ENCODE assay signal across 8 cellular contexts in the genomic region with DNA sequence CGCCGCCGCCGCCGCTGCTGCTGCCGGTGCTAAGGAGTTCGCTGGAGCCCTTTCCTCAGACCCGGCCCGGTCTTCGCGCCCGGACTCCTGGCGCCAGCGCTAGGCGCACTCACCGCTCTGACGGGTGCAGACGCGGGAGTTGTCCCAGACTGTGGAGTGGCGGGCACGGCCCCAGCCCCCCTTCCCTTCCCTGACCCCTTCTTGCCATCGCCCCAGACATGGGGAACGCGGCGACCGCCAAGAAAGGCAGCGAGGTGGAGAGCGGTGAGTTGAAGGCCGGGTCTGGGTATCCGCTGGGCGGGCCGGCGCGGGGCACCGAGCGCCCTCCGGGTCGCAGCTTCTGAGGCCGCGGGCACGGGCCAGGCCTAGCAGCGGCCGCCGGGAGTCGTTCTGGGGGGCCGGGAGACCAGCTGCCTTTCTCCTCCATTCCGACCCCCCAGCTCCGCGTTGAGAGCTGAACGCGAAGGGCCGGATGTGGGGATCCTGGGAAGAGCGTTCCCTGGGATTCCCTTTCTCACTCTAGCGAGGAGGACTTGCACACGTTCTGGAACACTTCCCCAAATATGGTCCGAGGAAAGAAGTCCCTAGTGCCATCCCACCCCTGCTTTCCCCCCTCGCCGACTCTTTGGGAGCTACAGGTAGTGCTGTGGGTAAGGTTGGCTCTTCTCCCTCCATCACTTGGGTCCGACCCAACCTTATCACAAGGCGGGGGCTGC.
DNase-seq lines count a peak whose midpoint lies in the region; ATAC-seq and TF ChIP-seq lines count a peak whose summit lies in the region.

No MANE protein-coding gene starts in this region.

- H2BK12ac ChIP-seq in H9 (ENCODE audit: insufficient read length, low read depth, low read length) (no peak overlapping the region), trophoblast cell (ENCODE audit: low read length) (no peak overlapping the region)

- peak overlapping the region; percentile 94 for H3K4me3 ChIP-seq in trophoblast cell (ENCODE audit: low read depth, low read length)

- no peaks in the 10 kb centered on the region for H3K27me3 Mint-ChIP-seq in H9 (ENCODE audit: low read depth)
- H3K27me3 Mint-ChIP-seq in activated naive CD4-positive, alpha-beta T cell treated with anti-CD3 and anti-CD28 coated beads, Interleukin-2, amount 50 U/mL, for 24 hours: no peaks in the 10 kb centered on the region

- H3K36me3 ChIP-seq in trophoblast cell (ENCODE audit: control insufficient read depth in 1 of 2, insufficient read depth in 2 of 2, low read length in 2 of 2): no peaks in the 10 kb centered on the region

- H3K18ac ChIP-seq in H9 (ENCODE audit: insufficient read length, low read depth, low read length) (peak overlapping the region; percentile 52), trophoblast cell (ENCODE audit: low read length) (peak overlapping the region; percentile 98)

- WGBS in H9 (ENCODE audit: extremely low coverage, insufficient read length, low lambda C conversion rate): no CpG with 5 or more reads among the region's 60 CpGs
- WGBS in trophoblast cell (ENCODE audit: extremely low coverage, insufficient coverage, insufficient read length): no CpG with 5 or more reads among the region's 60 CpGs

- H3K4me1 Mint-ChIP-seq in H9: peaks cover 13% of the 10 kb centered on the region in 2 experiments
- peaks cover 17% of the 10 kb centered on the region for H3K4me1 Mint-ChIP-seq in activated naive CD4-positive, alpha-beta T cell treated with anti-CD3 and anti-CD28 coated beads, Interleukin-2, amount 50 U/mL, for 24 hours

- intact Hi-C loops in left cardiac atrium (cut with DNase I): no loop called here

- H3K23ac ChIP-seq in H9 (ENCODE audit: insufficient read length, low read depth, low read length) (no peak overlapping the region), trophoblast cell (ENCODE audit: low read length) (no peak overlapping the region)

- peak overlapping the region; percentile 81 for H4K12ac ChIP-seq in trophoblast cell (ENCODE audit: low read depth, low read length)

- H3K56ac ChIP-seq in H9 (ENCODE audit: insufficient read length, low read depth, low read length): no peak overlapping the region

- no peaks in the 10 kb centered on the region for H3K9me3 Mint-ChIP-seq in H9
- H3K9me3 Mint-ChIP-seq in activated naive CD4-positive, alpha-beta T cell treated with anti-CD3 and anti-CD28 coated beads, Interleukin-2, amount 50 U/mL, for 24 hours: no peaks in the 10 kb centered on the region

- no peak overlapping the region for H3K27ac ChIP-seq in H9 (ENCODE audit: insufficient read length, low read depth, low read length)
- peak overlapping the region; percentile 35 for H3K27ac ChIP-seq in trophoblast cell (ENCODE audit: low read depth, low read length)

- H3K27ac Mint-ChIP-seq in H9: peak overlapping the region in 2 of 3 experiments; percentile 62 to 81; a peak in 4 of 7 replicates
- peak overlapping the region; percentile 30 for H3K27ac Mint-ChIP-seq in activated naive CD4-positive, alpha-beta T cell treated with anti-CD3 and anti-CD28 coated beads, Interleukin-2, amount 50 U/mL, for 24 hours

- peak overlapping the region; percentile 89 to 93 for H3K4me3 Mint-ChIP-seq in H9
- peak overlapping the region; percentile 88 for H3K4me3 Mint-ChIP-seq in activated naive CD4-positive, alpha-beta T cell treated with anti-CD3 and anti-CD28 coated beads, Interleukin-2, amount 50 U/mL, for 24 hours

- H3K4me1 ChIP-seq in H9 (ENCODE audit: insufficient read depth, low read length) (no peaks in the 10 kb centered on the region; the same call in 1 of the 2 replicates), trophoblast cell (ENCODE audit: control insufficient read depth in 1 of 2, insufficient read depth in 2 of 2, low read length in 2 of 2) (no peaks in the 10 kb centered on the region)

- H3K23me2 ChIP-seq in H9 (ENCODE audit: insufficient read length, low read depth, low read length, poor library complexity, severe bottlenecking): peaks cover 6% of the 10 kb centered on the region

- H4K20me1 ChIP-seq in H9 (ENCODE audit: control insufficient read depth, insufficient read depth, insufficient read length): no peaks in the 10 kb centered on the region

- H2AFZ ChIP-seq in H9 (ENCODE audit: low read length): no peak overlapping the region
- H2AFZ ChIP-seq in trophoblast cell (ENCODE audit: insufficient read depth, low read length, poor library complexity): peak overlapping the region; percentile 99

- no peak overlapping the region for H4K91ac ChIP-seq in H9 (ENCODE audit: insufficient read length, low read depth, low read length)
- peak overlapping the region; percentile 79 for H4K91ac ChIP-seq in trophoblast cell (ENCODE audit: low read depth, low read length)

- no peak overlapping the region for H4K8ac ChIP-seq in H9 (replicated peaks; ENCODE audit: insufficient read length, low read depth, low read length)
- H4K8ac ChIP-seq in trophoblast cell (ENCODE audit: low read depth, low read length): peak overlapping the region; percentile 82

- H3K79me2 ChIP-seq in H9 (ENCODE audit: insufficient read depth, low read length): peaks cover 2% of the 10 kb centered on the region; the same call in 1 of the 2 replicates
- peaks cover 8% of the 10 kb centered on the region for H3K79me2 ChIP-seq in trophoblast cell (ENCODE audit: control insufficient read depth, insufficient read depth, low read length, poor library complexity)

- no peak overlapping the region for H2BK5ac ChIP-seq in H9 (ENCODE audit: insufficient read length, low read length)
- peak overlapping the region; percentile 32 for H2BK5ac ChIP-seq in trophoblast cell (ENCODE audit: low read depth, low read length, poor library complexity)

- H4K5ac ChIP-seq in H9 (ENCODE audit: insufficient read length, low read depth, low read length): no peak overlapping the region

- H3K9me3 ChIP-seq in H9 (ENCODE audit: control insufficient read depth, low read depth, low read length) (no peaks in the 10 kb centered on the region), trophoblast cell (ENCODE audit: insufficient read depth, low read depth, low read length) (no peaks in the 10 kb centered on the region)

- H3K36me3 Mint-ChIP-seq in H9 (ENCODE audit: insufficient read depth in 1 of 3, low read depth in 3 of 3): no peaks in the 10 kb centered on the region; a peak in 1 of 7 replicates
- H3K36me3 Mint-ChIP-seq in activated naive CD4-positive, alpha-beta T cell treated with anti-CD3 and anti-CD28 coated beads, Interleukin-2, amount 50 U/mL, for 24 hours: peaks cover 1% of the 10 kb centered on the region

- ATAC-seq in left cardiac atrium: peak; percentile 51 to 58

- no peak overlapping the region for H3K4ac ChIP-seq in H9 (ENCODE audit: low read depth, low read length)
- H3K4ac ChIP-seq in trophoblast cell (ENCODE audit: low read depth, low read length): peak overlapping the region; percentile 68

- H3K9ac ChIP-seq in H9 (ENCODE audit: extremely low read depth, insufficient read length, low read length): peak overlapping the region; percentile 41
- peak overlapping the region; percentile 83 for H3K9ac ChIP-seq in trophoblast cell (ENCODE audit: low read length)

- H3K4me2 ChIP-seq in H9 (ENCODE audit: insufficient read depth, insufficient read length, low read length): peak overlapping the region; percentile 72
- peak overlapping the region; percentile 93 for H3K4me2 ChIP-seq in trophoblast cell (ENCODE audit: low read length)

- H3K14ac ChIP-seq in H9 (ENCODE audit: insufficient read depth, low read length): peak overlapping the region; percentile 54
- peak overlapping the region; percentile 82 for H3K14ac ChIP-seq in trophoblast cell (ENCODE audit: low read length)

- no peak overlapping the region for H2BK20ac ChIP-seq in H9 (ENCODE audit: low read depth, low read length, poor library complexity, severe bottlenecking)

- no peak for TF ChIP-seq CTCF in H9 (conservative IDR thresholded peaks at IDR 0.05)

- H3T11ph ChIP-seq in H9 (ENCODE audit: low read length): no peak overlapping the region

- H2BK120ac ChIP-seq in H9 (ENCODE audit: low read depth, low read length, poor library complexity, severe bottlenecking): no peak overlapping the region
- peak overlapping the region; percentile 55 for H2BK120ac ChIP-seq in trophoblast cell (ENCODE audit: insufficient read depth, low read length, poor library complexity)

- H3K79me1 ChIP-seq in H9 (ENCODE audit: insufficient read depth, low read depth, low read length, poor library complexity, severe bottlenecking) (no peaks in the 10 kb centered on the region), trophoblast cell (ENCODE audit: low read length) (peaks cover 10% of the 10 kb centered on the region)

- H2AK5ac ChIP-seq in H9 (ENCODE audit: insufficient read length, low read length): no peak overlapping the region
- H2AK5ac ChIP-seq in trophoblast cell (ENCODE audit: low read length): no peak overlapping the region

- H2BK15ac ChIP-seq in H9 (ENCODE audit: low read depth, low read length): no peak overlapping the region

- peak; percentile 22 for DNase-seq in activated naive CD4-positive, alpha-beta T cell treated with Interleukin-2 at 50 U/mL for 16 hours
- DNase-seq in activated naive CD4-positive, alpha-beta T cell treated with anti-CD3 and anti-CD28 coated beads, Interleukin-2, amount 50 U/mL, for 16 hours: no peak
- DNase-seq in H9 (no peak), LHCN-M2 (ENCODE audit: low read depth) (peak; percentile 42), left cardiac atrium (no peak), trophoblast cell (no peak), GM19240 (ENCODE audit: insufficient read length, low spot score) (no peak)

- H3K27me3 ChIP-seq in H9 (ENCODE audit: insufficient read depth, low read length) (no peaks in the 10 kb centered on the region), trophoblast cell (ENCODE audit: insufficient read depth, low read length) (no peaks in the 10 kb centered on the region)

Comparison
In these comparisons a context has a peak if more than half of its experiments do, and no peak if none do; other contexts are left out.
1. DNase-seq: peak in activated naive CD4-positive, alpha-beta T cell treated with Interleukin-2 at 50 U/mL for 16 hours (single experiment) and LHCN-M2 (single experiment); none in activated naive CD4-positive, alpha-beta T cell treated with anti-CD3 and anti-CD28 coated beads, Interleukin-2, amount 50 U/mL, for 16 hours (single experiment), H9 (single experiment), left cardiac atrium (single experiment), trophoblast cell (0 of 2) and GM19240 (single experiment).